Comparison of ENCODE assay signal across 16 cellular contexts in the genomic region with DNA sequence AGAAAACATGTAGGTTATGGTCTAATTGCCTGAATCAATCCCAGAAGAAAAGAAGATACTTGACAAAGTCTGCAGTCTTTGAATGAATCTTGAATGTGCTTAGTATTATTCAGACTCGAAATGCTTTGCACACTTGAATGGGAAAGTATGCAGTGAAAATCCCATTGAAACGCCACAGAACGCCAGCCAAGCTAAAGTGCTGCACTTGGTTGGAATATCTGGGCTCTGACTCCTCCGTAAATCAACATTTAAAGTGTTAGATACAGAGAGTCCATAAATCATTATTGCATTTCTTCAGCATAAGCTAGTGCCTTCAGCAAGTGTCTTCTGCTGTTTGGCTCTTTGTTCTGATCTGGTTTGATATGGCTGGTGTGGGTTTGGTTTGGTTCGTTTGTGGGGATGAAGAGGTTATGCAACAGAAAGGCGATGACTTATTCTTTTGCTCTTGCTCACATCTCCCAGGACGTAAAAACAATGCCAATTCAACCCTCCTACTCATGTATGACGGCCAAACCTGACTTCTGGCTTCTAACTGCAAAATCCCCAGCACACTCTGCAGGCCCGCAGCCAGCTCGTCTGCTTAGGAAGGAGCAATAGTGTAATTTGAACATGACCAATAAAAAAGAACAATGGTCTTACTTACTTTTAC.
DNase-seq lines count a peak whose midpoint lies in the region; ATAC-seq, FAIRE-seq and TF ChIP-seq lines count a peak whose summit lies in the region.
"Had no signal": no experiment of that assay in that cellular context is flagged by ENCODE, and none has a peak within 500 bp of the region (broad histone marks: within the 10 kb centered on the region; RNA-seq: fewer than 3 reads in every experiment).

No MANE protein-coding gene starts in this region.

- H3K4me3 ChIP-seq in gastroesophageal sphincter (no peak overlapping the region), prostate gland (no peak overlapping the region)
- H3K4me3 ChIP-seq: cardiac muscle cell had no signal

- H3K27me3 ChIP-seq in gastroesophageal sphincter (no peaks in the 10 kb centered on the region), prostate gland (replicated peaks; ENCODE audit: insufficient read depth) (no peaks in the 10 kb centered on the region)
- H3K27me3 ChIP-seq: cardiac muscle cell had no signal

- H3K27ac ChIP-seq in gastroesophageal sphincter (no peak overlapping the region), prostate gland (no peak overlapping the region)
- H3K27ac ChIP-seq: cardiac muscle cell, parathyroid adenoma had no signal

- DNase-seq in DMS79 (lab: John Stamatoyannopoulos, UW) = peak; percentile 84
- DNase-seq in amniotic epithelial cell (ENCODE audit: low read depth) = peak; percentile 11
- DNase-seq in prostate gland (ENCODE audit: low spot score) = peak; percentile 43
- DNase-seq in NCI-H345 treated with DMSO at 0.1 percent for 48 hours (lab: John Stamatoyannopoulos, UW; ENCODE audit: unreplicated experiment) = no peak
- DNase-seq in stimulated activated CD8-positive, alpha-beta memory T cell treated with anti-CD3 and anti-CD28 coated beads, Interleukin-4, amount 100 ng/mL, for 48 hours = no peak
- DNase-seq in D721Med (ENCODE audit: insufficient read length, low spot score) = no peak
- DNase-seq: activated naive CD4-positive, alpha-beta T cell treated with anti-CD3 and anti-CD28 coated beads, Interleukin-2, amount 10 ng/mL, durations not matched to agents 7 days and 5 days; effector CD4-positive, alpha-beta T cell; GDM1; Kasumi-1; NCI-H748 treated with DMSO at 0.1 percent for 48 hours; T-cell had no signal

- intact Hi-C loops in prostate gland (cut with DNase I) = no loop called here

- H3K9me3 ChIP-seq in gastroesophageal sphincter (no peaks in the 10 kb centered on the region), prostate gland (no peaks in the 10 kb centered on the region)

- WGBS in gastroesophageal sphincter (ENCODE audit: low coverage in 1 of 2), 2 donors = 36 to 45% methylated on average over 7 to 9 of the region's 10 CpGs
- WGBS in prostate gland = 14% methylated on average over 10 of the region's 10 CpGs

- TF ChIP-seq CTCF in gastroesophageal sphincter (IDR thresholded peaks at IDR 0.05) (no peak), prostate gland (IDR thresholded peaks at IDR 0.05) (no peak), D721Med (IDR thresholded peaks at IDR 0.05; ENCODE audit: insufficient read depth, missing control alignments) (no peak)

- TF ChIP-seq EP300 in gastroesophageal sphincter (IDR thresholded peaks at IDR 0.05) = no peak

- TF ChIP-seq POLR2A in gastroesophageal sphincter (IDR thresholded peaks at IDR 0.05) (no peak), prostate gland (IDR thresholded peaks at IDR 0.05) (no peak)

- ATAC-seq in gastroesophageal sphincter (peak; percentile 63), GM18517 (IDR thresholded peaks at IDR 0.05; ENCODE audit: unreplicated experiment) (no peak)
- ATAC-seq: T-cell had no signal

- no peaks in the 10 kb centered on the region for H3K36me3 ChIP-seq in gastroesophageal sphincter
- no peaks in the 10 kb centered on the region for H3K36me3 ChIP-seq in prostate gland
- H3K36me3 ChIP-seq: cardiac muscle cell had no signal

- H3K4me1 ChIP-seq in gastroesophageal sphincter (no peaks in the 10 kb centered on the region), prostate gland (replicated peaks) (no peaks in the 10 kb centered on the region)
- H3K4me1 ChIP-seq: parathyroid adenoma had no signal

- FAIRE-seq in D721Med (lab: Jason Lieb, UNC) = no peak

Comparison
In these comparisons a context has a peak if more than half of its experiments do, and no peak if none do; other contexts are left out.
1. DNase-seq: peak in DMS79 (single experiment), amniotic epithelial cell (single experiment) and prostate gland (single experiment); none in NCI-H345 treated with DMSO at 0.1 percent for 48 hours (single experiment), stimulated activated CD8-positive, alpha-beta memory T cell treated with anti-CD3 and anti-CD28 coated beads, Interleukin-4, amount 100 ng/mL, for 48 hours (single experiment) and D721Med (single experiment).